In the genomic region with DNA sequence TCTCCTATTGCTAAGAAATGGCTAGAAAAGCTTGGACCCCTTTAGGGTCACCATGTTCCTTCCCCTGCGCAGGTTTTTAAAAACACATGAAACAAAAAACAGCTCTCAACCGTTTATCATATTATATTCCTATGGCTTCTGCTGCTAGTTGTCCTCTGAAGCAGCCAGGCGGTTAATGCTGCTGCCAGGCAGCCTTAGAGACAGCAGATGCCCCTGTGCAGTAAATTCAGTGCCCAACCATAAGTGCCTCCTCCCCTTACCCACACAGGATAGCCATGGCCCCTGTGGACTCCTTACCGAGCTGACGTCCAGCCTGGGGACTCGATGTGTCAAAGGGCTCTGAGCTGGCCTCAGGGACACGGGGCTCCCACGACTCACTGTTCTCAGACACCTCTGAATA, we compare ENCODE assay signal across 1 cellular context.
TF ChIP-seq lines count a peak whose summit lies in the region.

No MANE protein-coding gene starts in this region.

TF ChIP-seq in HepG2, 621 proteins besides CTCF, POLR2A, EP300 and RAD21 (continued from another document):
- no peak for TF ChIP-seq MAFK (conservative IDR thresholded peaks at IDR 0.05 in 1 of 2, IDR thresholded peaks at IDR 0.05 in 1 of 2; ENCODE audit: low read length in 2 of 2)
